In the genomic region with DNA sequence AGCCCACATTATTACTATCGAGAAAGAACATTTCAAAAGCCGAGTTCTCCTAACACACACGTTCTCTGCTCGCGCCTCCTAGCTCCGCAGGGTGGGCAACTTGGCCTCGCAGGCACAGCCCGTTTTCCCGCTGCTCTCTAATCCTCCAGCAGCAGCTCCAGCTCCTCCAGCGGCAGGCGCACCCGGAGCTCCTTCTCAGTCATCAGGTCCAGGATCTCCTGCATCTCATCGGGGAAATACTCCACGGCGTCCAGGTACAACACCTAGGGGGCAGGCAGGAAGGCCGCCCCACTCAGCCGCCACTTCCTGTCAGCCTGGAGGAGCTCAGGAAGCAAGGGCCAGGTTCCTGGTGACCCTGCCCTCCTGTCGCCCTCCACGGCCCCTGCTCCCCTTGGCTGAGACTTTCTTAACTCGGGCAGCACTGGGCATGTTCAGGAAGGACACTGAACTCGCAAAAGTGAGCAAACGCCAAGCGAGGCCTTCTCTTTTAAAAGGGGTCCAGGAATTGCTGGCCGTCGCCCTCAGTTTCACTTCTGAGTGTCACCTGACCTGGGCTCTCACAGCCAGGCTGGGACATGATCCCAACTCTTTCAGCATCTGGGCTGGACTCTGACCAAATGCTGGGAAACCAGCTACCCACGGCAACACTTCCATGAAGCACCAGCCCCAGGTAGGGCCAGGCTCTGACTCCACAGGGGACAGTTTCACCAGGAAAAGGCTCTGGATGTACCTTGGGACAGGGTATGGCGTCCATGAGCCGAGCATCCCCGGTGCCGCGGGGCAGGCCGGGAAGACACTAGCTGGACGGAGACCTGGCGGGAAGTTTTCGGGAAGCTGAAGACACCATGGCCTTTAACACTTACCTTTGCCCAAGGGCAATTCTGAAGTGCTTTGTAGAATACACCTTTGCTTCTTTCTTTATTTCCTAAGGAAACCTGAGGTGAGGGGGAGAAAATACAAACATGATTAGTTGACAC, we compare ENCODE assay signal across 14 cellular contexts. TPM values are rescaled to one million over a fixed set of nuclear protein-coding genes. Genes with fewer than 3 reads are reported as not detected.
A peak's percentile ranks its signal among the peaks of the same experiment; 100 is the strongest.
DNase-seq lines count a peak whose midpoint lies in the region; ATAC-seq and TF ChIP-seq lines count a peak whose summit lies in the region.
"Had no signal": no experiment of that assay in that cellular context is flagged by ENCODE, and none has a peak within 500 bp of the region (broad histone marks: within the 10 kb centered on the region; RNA-seq: fewer than 3 reads in every experiment).

No MANE protein-coding gene starts in this region.

- H3K36me3 Mint-ChIP-seq in MCF 10A (ENCODE audit: insufficient read depth, unreplicated experiment) (peaks cover 50% of the 10 kb centered on the region), nephron progenitor cell (ENCODE audit: low read depth) (peaks cover 33% of the 10 kb centered on the region)
- H3K36me3 Mint-ChIP-seq in effector memory CD8-positive, alpha-beta T cell (ENCODE audit: insufficient read depth) = peaks cover 31% of the 10 kb centered on the region

- CTCF ChIA-PET in MCF 10A (lab: Yijun Ruan, JAX) = no interaction called here
- CTCF ChIA-PET in HEK293T (lab: Yijun Ruan, JAX) = no interaction called here

- H3K4me3 Mint-ChIP-seq in MCF 10A (ENCODE audit: unreplicated experiment) (no peak overlapping the region), nephron progenitor cell (no peak overlapping the region)
- H3K4me3 Mint-ChIP-seq in effector memory CD8-positive, alpha-beta T cell = no peak overlapping the region
- H3K4me3 Mint-ChIP-seq: CD14-positive monocyte had no signal

- H3K36me3 ChIP-seq in breast epithelium (no peaks in the 10 kb centered on the region), thymus (ENCODE audit: control insufficient read depth, insufficient read depth) (peaks cover 60% of the 10 kb centered on the region)

- no peak for ATAC-seq in effector memory CD8-positive, alpha-beta T cell (replicated peaks)

- POLR2A ChIA-PET in MCF 10A (lab: Yijun Ruan, JAX) (no interaction called here), HEK293T (lab: Yijun Ruan, JAX) (interaction anchor here (1.4 kb wide), 1 partner anchor 22 kb away, joined by 3 read pairs; a partner anchor contains a TSS)

- H3K9me3 ChIP-seq in breast epithelium (no peaks in the 10 kb centered on the region), thymus (ENCODE audit: control insufficient read depth) (no peaks in the 10 kb centered on the region)
- H3K9me3 ChIP-seq: Caco-2, Peyer's patch had no signal

- H3K4me3 ChIP-seq in breast epithelium (no peak overlapping the region), thymus (ENCODE audit: low read length) (no peak overlapping the region)
- H3K4me3 ChIP-seq: Peyer's patch had no signal

- H3K27me3 ChIP-seq in breast epithelium (no peaks in the 10 kb centered on the region), thymus (ENCODE audit: control insufficient read depth, insufficient read depth) (no peaks in the 10 kb centered on the region)
- H3K27me3 ChIP-seq: Peyer's patch had no signal

- BruUV-seq in MCF 10A (replicated peaks; lab: Mats Ljungman, UMichigan) = no TSS peak

- peak overlapping the region; percentile 57 for H3K27ac Mint-ChIP-seq in MCF 10A (ENCODE audit: low read depth, unreplicated experiment)
- H3K27ac Mint-ChIP-seq in effector memory CD8-positive, alpha-beta T cell = peak overlapping the region; percentile 13 to 51
- peak overlapping the region; percentile 77 for H3K27ac Mint-ChIP-seq in nephron progenitor cell

- 96% methylated on average over 35 of the region's 35 CpGs for WGBS in thymus

- H3K9me3 Mint-ChIP-seq in MCF 10A (ENCODE audit: unreplicated experiment) (no peaks in the 10 kb centered on the region), nephron progenitor cell (no peaks in the 10 kb centered on the region)
- no peaks in the 10 kb centered on the region for H3K9me3 Mint-ChIP-seq in effector memory CD8-positive, alpha-beta T cell
- H3K9me3 Mint-ChIP-seq: CD14-positive monocyte had no signal

- no peaks in the 10 kb centered on the region for H3K27me3 Mint-ChIP-seq in MCF 10A (ENCODE audit: insufficient read depth, unreplicated experiment)
- H3K27me3 Mint-ChIP-seq in effector memory CD8-positive, alpha-beta T cell = no peaks in the 10 kb centered on the region
- no peaks in the 10 kb centered on the region for H3K27me3 Mint-ChIP-seq in nephron progenitor cell (ENCODE audit: low read depth, poor library complexity)

- H3K4me1 Mint-ChIP-seq in MCF 10A (ENCODE audit: insufficient read depth, unreplicated experiment) (peaks cover 21% of the 10 kb centered on the region), nephron progenitor cell (no peaks in the 10 kb centered on the region)
- peaks cover 6 to 8% of the 10 kb centered on the region in 2 donors for H3K4me1 Mint-ChIP-seq in effector memory CD8-positive, alpha-beta T cell (ENCODE audit: low read depth in 2 of 2)

- TF ChIP-seq CTCF in MCF 10A (IDR thresholded peaks at IDR 0.05; ENCODE audit: unreplicated experiment) = no peak
- TF ChIP-seq CTCF in breast epithelium (IDR thresholded peaks at IDR 0.05) = no peak
- no peak for TF ChIP-seq CTCF in nephron progenitor cell (IDR thresholded peaks at IDR 0.05)

- DNase-seq in MCF 10A (ENCODE audit: unreplicated experiment) (no peak), breast epithelium (ENCODE audit: low spot score in 2 of 2) (no peak), nephron progenitor cell (no peak), HEK293T (ENCODE audit: extremely low spot score) (no peak), epidermal melanocyte (ENCODE audit: insufficient read length, low spot score) (no peak)
- DNase-seq in effector memory CD8-positive, alpha-beta T cell = no peak
- DNase-seq: Caco-2, Kasumi-1, NCI-H1417, NCI-H1930, NCI-H2171 treated with DMSO at 0.1 percent for 48 hours, Peyer's patch had no signal

- H3K27ac ChIP-seq in breast epithelium = no peak overlapping the region
- H3K27ac ChIP-seq in thymus (ENCODE audit: low read depth) = peak overlapping the region; percentile 25
- H3K27ac ChIP-seq: Peyer's patch had no signal

- TF ChIP-seq POLR2A in breast epithelium (IDR thresholded peaks at IDR 0.05) = no peak

- intact Hi-C loops in MCF 10A (cut with micrococcal nuclease) (no loop called here), breast epithelium (cut with DNase I; ENCODE audit: low total_unique reads) (no loop called here)

- H3K4me1 ChIP-seq in breast epithelium (no peaks in the 10 kb centered on the region), thymus (ENCODE audit: control insufficient read depth, insufficient read depth, low read length) (no peaks in the 10 kb centered on the region)
- H3K4me1 ChIP-seq: Caco-2, Peyer's patch had no signal

TF ChIP-seq in HEK293T, 16 proteins besides CTCF, POLR2A, EP300 and RAD21:
- TF ChIP-seq, protein P1, sequence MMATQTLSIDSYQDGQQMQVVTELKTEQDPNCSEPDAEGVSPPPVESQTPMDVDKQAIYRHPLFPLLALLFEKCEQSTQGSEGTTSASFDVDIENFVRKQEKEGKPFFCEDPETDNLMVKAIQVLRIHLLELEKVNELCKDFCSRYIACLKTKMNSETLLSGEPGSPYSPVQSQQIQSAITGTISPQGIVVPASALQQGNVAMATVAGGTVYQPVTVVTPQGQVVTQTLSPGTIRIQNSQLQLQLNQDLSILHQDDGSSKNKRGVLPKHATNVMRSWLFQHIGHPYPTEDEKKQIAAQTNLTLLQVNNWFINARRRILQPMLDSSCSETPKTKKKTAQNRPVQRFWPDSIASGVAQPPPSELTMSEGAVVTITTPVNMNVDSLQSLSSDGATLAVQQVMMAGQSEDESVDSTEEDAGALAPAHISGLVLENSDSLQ (IDR thresholded peaks at IDR 0.05) = no peak
- TF ChIP-seq TARDBP (IDR thresholded peaks at IDR 0.05) (no peak), CTBP1 (IDR thresholded peaks at IDR 0.05; ENCODE audit: borderline replicate concordance) (no peak), FOXM1 (IDR thresholded peaks at IDR 0.05; ENCODE audit: borderline replicate concordance) (no peak), SUZ12 (IDR thresholded peaks at IDR 0.05) (no peak), ZNF384 (IDR thresholded peaks at IDR 0.05) (no peak), L3MBTL2 (conservative IDR thresholded peaks at IDR 0.05) (no peak), FOXA1 (IDR thresholded peaks at IDR 0.05) (no peak), ARNT (IDR thresholded peaks at IDR 0.05) (no peak), FOXK2 (IDR thresholded peaks at IDR 0.05) (no peak), HDGF (IDR thresholded peaks at IDR 0.05; ENCODE audit: borderline replicate concordance) (no peak), NFRKB (IDR thresholded peaks at IDR 0.05) (no peak)

RNA-seq across cellular contexts. Expression of a gene that starts 22.1 kb away (rescaled TPM):
- 107 and 125 TPM in 2 replicates for total RNA-seq in MCF 10A (2022)
- total RNA-seq in breast epithelium = 100 to 1,000 TPM in 2 of 3 donors, 10 to 100 TPM in 1; 74.4 to 170 (median 117) TPM
- polyA plus RNA-seq in thymus = 134 TPM

RNA-seq across cellular contexts. Expression of a gene that starts 53.3 kb away (rescaled TPM):
- total RNA-seq in MCF 10A (2022) = 16.5 and 18.4 TPM in 2 replicates
- 10 to 100 TPM in 2 of 3 donors, 1 to 10 TPM in 1; 9.3 to 19.8 (median 19.7) TPM for total RNA-seq in breast epithelium
- 9.4 TPM for polyA plus RNA-seq in thymus
